Comparison of ENCODE assay signal across 11 cellular contexts in genomic region chr17:65389956-65390355, GRCh38.
DNase-seq lines count a peak whose midpoint lies in the region; ATAC-seq and TF ChIP-seq lines count a peak whose summit lies in the region.
"Had no signal": no experiment of that assay in that cellular context is flagged by ENCODE, and none has a peak within 500 bp of the region (broad histone marks: within the 10 kb centered on the region; RNA-seq: fewer than 3 reads in every experiment).

No MANE protein-coding gene starts in this region.

- H3K4me3 ChIP-seq in HFF-Myc (replicated peaks; ENCODE audit: low read depth, low read length) (no peak overlapping the region), astrocyte of the spinal cord (ENCODE audit: low read depth, low read length) (no peak overlapping the region)

- in situ Hi-C loops in astrocyte of the spinal cord (cut with HindIII; ENCODE audit: low sequenced_read_pairs) (no loop called here), GM13976 (cut with MboI; ENCODE audit: low sequenced_read_pairs, unreplicated experiment) (no loop called here)

- no peak for ATAC-seq in GM19035 (IDR thresholded peaks at IDR 0.05; ENCODE audit: unreplicated experiment)

- TF ChIP-seq CTCF in HFF-Myc (IDR thresholded peaks at IDR 0.05; ENCODE audit: low read depth, low read length, missing control alignments) (no peak), astrocyte of the spinal cord (IDR thresholded peaks at IDR 0.05; ENCODE audit: low read depth, low read length) (no peak), GM13976 (IDR thresholded peaks at IDR 0.05; ENCODE audit: borderline replicate concordance, control extremely low read depth, extremely low read depth, insufficient read depth, missing control alignments) (no peak)

- peak; percentile 86 for DNase-seq in AG08396 (ENCODE audit: low spot score)
- DNase-seq in HFF-Myc (ENCODE audit: extremely low read depth, low read depth), result peak; percentile 32
- DNase-seq in astrocyte of the spinal cord (ENCODE audit: low read depth, low spot score), result peak; percentile 44
- peak; percentile 47 for DNase-seq in myocyte (ENCODE audit: low read depth)
- no peak for DNase-seq in DMS153 (lab: John Stamatoyannopoulos, UW)
- no peak for DNase-seq in GM13976 (ENCODE audit: low spot score)
- no peak for DNase-seq in NCI-H446 (lab: John Stamatoyannopoulos, UW)
- DNase-seq: activated CD4-positive, alpha-beta T cell treated with anti-CD3 and anti-CD28 coated beads for 1 hour; activated effector memory CD4-positive, alpha-beta T cell treated with anti-CD3 and anti-CD28 coated beads, Interleukin-2, amount 50 U/mL, for 16 hours; C1 segment of cervical spinal cord had no signal

Comparison
In these comparisons a context has a peak if more than half of its experiments do, and no peak if none do; other contexts are left out.
1. DNase-seq: peak in AG08396 (single experiment), HFF-Myc (single experiment), astrocyte of the spinal cord (single experiment) and myocyte (single experiment); none in DMS153 (single experiment), GM13976 (single experiment) and NCI-H446 (0 of 2).